8 cellular contexts compared by ENCODE assay signal in the genomic region with DNA sequence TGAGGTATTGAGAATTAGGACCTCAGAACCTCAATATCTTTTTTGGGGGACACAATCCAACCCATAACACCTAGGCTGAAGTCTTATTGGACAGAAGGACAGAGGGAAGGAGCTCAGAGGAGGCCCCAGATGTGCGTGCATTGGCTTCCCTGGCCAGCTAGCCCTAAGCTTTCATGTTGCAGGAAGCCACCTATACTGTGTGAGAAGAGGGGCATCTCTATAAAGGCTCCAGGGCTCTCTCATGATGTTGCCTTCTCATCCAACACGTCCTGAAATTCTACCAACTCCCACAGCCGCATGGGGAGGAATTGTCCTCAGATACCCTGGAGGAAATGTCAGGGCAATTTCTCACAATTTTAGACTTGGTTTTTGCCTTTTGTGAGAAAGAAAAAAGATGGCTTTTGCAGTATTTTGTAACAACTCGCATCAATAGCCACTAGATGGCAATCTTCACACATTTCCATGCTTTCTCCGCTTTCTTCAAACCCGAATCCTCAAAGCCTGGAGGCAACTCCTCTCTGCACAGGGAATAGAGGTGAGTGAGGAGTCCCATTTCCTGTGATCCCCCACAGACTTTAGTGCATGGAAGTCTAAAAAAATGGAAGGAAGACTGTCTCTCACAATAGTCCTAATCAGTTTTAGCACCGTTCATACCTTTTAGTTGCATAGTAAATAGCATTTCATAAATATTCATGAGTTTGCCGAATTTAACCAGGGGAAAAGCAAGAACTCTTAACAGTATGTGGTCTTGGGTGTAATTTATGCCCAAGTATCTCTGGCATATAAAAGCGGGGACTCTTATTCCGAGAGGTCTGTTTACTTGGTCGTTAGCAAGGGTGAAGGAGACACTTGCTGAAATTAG. TPM values are rescaled to one million over a fixed set of nuclear protein-coding genes. Genes with fewer than 3 reads are reported as not detected.
DNase-seq lines count a peak whose midpoint lies in the region; ATAC-seq lines count a peak whose summit lies in the region.

No MANE protein-coding gene starts in this region.

- H3K4me1 Mint-ChIP-seq in activated naive CD8-positive, alpha-beta T cell (ENCODE audit: low read depth) = peaks cover 4% of the 10 kb centered on the region
- no peaks in the 10 kb centered on the region for H3K4me1 Mint-ChIP-seq in activated naive CD8-positive, alpha-beta T cell treated with anti-CD3 and anti-CD28 coated beads for 36 hours
- H3K4me1 Mint-ChIP-seq in stimulated activated naive CD8-positive, alpha-beta T cell treated with anti-CD3 and anti-CD28 coated beads, Interleukin-15, amount 100 ng/mL, for 72 hours = no peaks in the 10 kb centered on the region

- ATAC-seq in HG02943 (IDR thresholded peaks at IDR 0.05; ENCODE audit: low read depth, unreplicated experiment) = peak; percentile 64
- ATAC-seq in stimulated activated naive CD8-positive, alpha-beta T cell treated with anti-CD3 and anti-CD28 coated beads, Interleukin-15, amount 100 ng/mL, for 72 hours = peak; percentile 52
- no peak for ATAC-seq in GM21619 (IDR thresholded peaks at IDR 0.05; ENCODE audit: unreplicated experiment)

- no peak overlapping the region for H3K27ac ChIP-seq in iPS DF 6.9 (ENCODE audit: low read length)

- no peaks in the 10 kb centered on the region for H3K4me1 ChIP-seq in iPS DF 6.9 (ENCODE audit: control insufficient read depth, insufficient read depth, low read length)

- no peaks in the 10 kb centered on the region for H3K27me3 Mint-ChIP-seq in activated naive CD8-positive, alpha-beta T cell
- peaks cover 10% of the 10 kb centered on the region for H3K27me3 Mint-ChIP-seq in activated naive CD8-positive, alpha-beta T cell treated with anti-CD3 and anti-CD28 coated beads for 36 hours
- no peaks in the 10 kb centered on the region for H3K27me3 Mint-ChIP-seq in stimulated activated naive CD8-positive, alpha-beta T cell treated with anti-CD3 and anti-CD28 coated beads, Interleukin-15, amount 100 ng/mL, for 72 hours

- H3K27me3 ChIP-seq in iPS DF 6.9 (ENCODE audit: control insufficient read depth, insufficient read depth, low read length) = no peaks in the 10 kb centered on the region

- H3K36me3 Mint-ChIP-seq in activated naive CD8-positive, alpha-beta T cell = no peaks in the 10 kb centered on the region
- H3K36me3 Mint-ChIP-seq in activated naive CD8-positive, alpha-beta T cell treated with anti-CD3 and anti-CD28 coated beads for 36 hours = no peaks in the 10 kb centered on the region

- peak overlapping the region; percentile 51 for H3K4me3 Mint-ChIP-seq in activated naive CD8-positive, alpha-beta T cell
- H3K4me3 Mint-ChIP-seq in activated naive CD8-positive, alpha-beta T cell treated with anti-CD3 and anti-CD28 coated beads for 36 hours = no peak overlapping the region
- no peak overlapping the region for H3K4me3 Mint-ChIP-seq in stimulated activated naive CD8-positive, alpha-beta T cell treated with anti-CD3 and anti-CD28 coated beads, Interleukin-15, amount 100 ng/mL, for 72 hours

- no peak overlapping the region for H3K27ac Mint-ChIP-seq in activated naive CD8-positive, alpha-beta T cell
- H3K27ac Mint-ChIP-seq in activated naive CD8-positive, alpha-beta T cell treated with anti-CD3 and anti-CD28 coated beads for 36 hours = no peak overlapping the region
- H3K27ac Mint-ChIP-seq in stimulated activated naive CD8-positive, alpha-beta T cell treated with anti-CD3 and anti-CD28 coated beads, Interleukin-15, amount 100 ng/mL, for 72 hours = no peak overlapping the region

- H3K9me3 Mint-ChIP-seq in activated naive CD8-positive, alpha-beta T cell (ENCODE audit: low read depth) = no peaks in the 10 kb centered on the region
- no peaks in the 10 kb centered on the region for H3K9me3 Mint-ChIP-seq in activated naive CD8-positive, alpha-beta T cell treated with anti-CD3 and anti-CD28 coated beads for 36 hours
- no peaks in the 10 kb centered on the region for H3K9me3 Mint-ChIP-seq in stimulated activated naive CD8-positive, alpha-beta T cell treated with anti-CD3 and anti-CD28 coated beads, Interleukin-15, amount 100 ng/mL, for 72 hours

- no peaks in the 10 kb centered on the region for H3K9me3 ChIP-seq in iPS DF 6.9 (ENCODE audit: control insufficient read depth, insufficient read depth, low read length)

- H3K36me3 ChIP-seq in iPS DF 6.9 (ENCODE audit: control insufficient read depth, insufficient read depth, low read length) = no peaks in the 10 kb centered on the region

- no peak for DNase-seq in activated naive CD8-positive, alpha-beta T cell treated with anti-CD3 and anti-CD28 coated beads for 36 hours
- DNase-seq in NCI-H2196 treated with DMSO at 0.1 percent for 48 hours (lab: John Stamatoyannopoulos, UW; ENCODE audit: unreplicated experiment) (peak; percentile 16), astrocyte of the hippocampus (ENCODE audit: low read depth, low spot score) (peak; percentile 68), iPS DF 6.9 (ENCODE audit: low read depth, low spot score) (peak; percentile 58)
- peak; percentile 6 to 10 for DNase-seq in stimulated activated naive CD8-positive, alpha-beta T cell treated with anti-CD3 and anti-CD28 coated beads, Interleukin-15, amount 100 ng/mL, for 72 hours

- no peak overlapping the region for H3K4me3 ChIP-seq in iPS DF 6.9 (ENCODE audit: low read length)

- WGBS in iPS DF 6.9 (ENCODE audit: insufficient coverage, insufficient read length) = no CpG with 5 or more reads among the region's 11 CpGs

RNA-seq across cellular contexts. Expression of gene PPP3R2, which starts 7.4 kb away (rescaled TPM):
- total RNA-seq in activated naive CD8-positive, alpha-beta T cell treated with anti-CD3 and anti-CD28 coated beads for 36 hours = not detected
